8 cellular contexts compared by ENCODE assay signal in the genomic region with DNA sequence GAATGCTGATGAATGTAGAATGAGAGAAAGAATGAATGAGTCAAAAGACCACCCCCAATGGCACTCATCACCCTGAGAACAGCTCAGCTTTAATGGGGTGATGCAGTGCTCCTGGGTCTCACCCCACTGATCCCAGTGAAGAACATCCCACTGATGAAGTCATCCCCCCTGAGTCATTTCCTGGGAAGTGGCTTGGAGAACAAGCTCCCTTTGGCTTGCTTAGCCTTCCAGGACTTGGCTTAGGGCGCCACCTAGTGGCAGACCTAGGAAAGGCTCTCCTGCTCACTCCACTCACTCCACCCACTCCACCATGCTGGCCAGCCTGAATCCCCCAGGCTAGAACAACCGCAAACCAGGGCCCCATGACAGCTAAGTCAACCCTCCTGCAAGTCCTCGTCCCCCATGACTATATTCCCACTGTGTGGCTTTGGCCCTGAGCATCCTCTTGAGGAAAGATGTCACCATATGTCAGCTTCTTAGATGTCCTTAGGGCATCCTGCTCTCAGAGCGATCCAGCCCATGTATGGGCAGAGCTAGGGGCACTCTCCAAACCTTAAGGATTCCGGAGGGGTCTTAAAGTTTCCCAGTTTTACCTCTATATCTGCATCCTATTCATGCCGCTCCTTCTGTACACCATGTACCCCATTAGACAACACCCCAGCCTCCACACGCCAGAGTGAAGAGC. TPM values are rescaled to one million over a fixed set of nuclear protein-coding genes. Genes with fewer than 3 reads are reported as not detected.
A peak's percentile ranks its signal among the peaks of the same experiment; 100 is the strongest.
DNase-seq lines count a peak whose midpoint lies in the region; ATAC-seq and TF ChIP-seq lines count a peak whose summit lies in the region.

No MANE protein-coding gene starts in this region.

- ATAC-seq in activated CD8-positive, alpha-beta memory T cell treated with anti-CD3 and anti-CD28 coated beads, Interleukin-2, amount 10 ng/mL, durations not matched to agents 7 days and 5 days = peak; percentile 47
- ATAC-seq in mucosa of descending colon = peak; percentile 94
- no peak for ATAC-seq in GM21526 (IDR thresholded peaks at IDR 0.05; ENCODE audit: low FRiP score, unreplicated experiment)

- H3K27me3 Mint-ChIP-seq in activated CD8-positive, alpha-beta memory T cell treated with anti-CD3 and anti-CD28 coated beads, Interleukin-2, amount 10 ng/mL, durations not matched to agents 7 days and 5 days = no peaks in the 10 kb centered on the region

- H3K9ac ChIP-seq in NT2/D1 (ENCODE audit: insufficient read length, low read depth) = no peak overlapping the region

- H3K4me1 ChIP-seq in NT2/D1 (ENCODE audit: insufficient read depth, insufficient read length) (no peaks in the 10 kb centered on the region), mucosa of descending colon (ENCODE audit: low read depth) (no peaks in the 10 kb centered on the region)

- peak overlapping the region; percentile 68 for H3K27ac Mint-ChIP-seq in activated CD8-positive, alpha-beta memory T cell treated with anti-CD3 and anti-CD28 coated beads, Interleukin-2, amount 10 ng/mL, durations not matched to agents 7 days and 5 days

- no peaks in the 10 kb centered on the region for H3K9me3 Mint-ChIP-seq in activated CD8-positive, alpha-beta memory T cell treated with anti-CD3 and anti-CD28 coated beads, Interleukin-2, amount 10 ng/mL, durations not matched to agents 7 days and 5 days (ENCODE audit: low read depth)

- H3K4me3 Mint-ChIP-seq in activated CD8-positive, alpha-beta memory T cell treated with anti-CD3 and anti-CD28 coated beads, Interleukin-2, amount 10 ng/mL, durations not matched to agents 7 days and 5 days = no peak overlapping the region

- no peaks in the 10 kb centered on the region for H3K36me3 ChIP-seq in NT2/D1 (ENCODE audit: insufficient read depth, insufficient read length, low read length)
- no peaks in the 10 kb centered on the region for H3K36me3 ChIP-seq in mucosa of descending colon (ENCODE audit: low read depth)

- H3K4me1 Mint-ChIP-seq in activated CD8-positive, alpha-beta memory T cell treated with anti-CD3 and anti-CD28 coated beads, Interleukin-2, amount 10 ng/mL, durations not matched to agents 7 days and 5 days = peaks cover 85% of the 10 kb centered on the region

- peaks cover 9% of the 10 kb centered on the region for H3K36me3 Mint-ChIP-seq in activated CD8-positive, alpha-beta memory T cell treated with anti-CD3 and anti-CD28 coated beads, Interleukin-2, amount 10 ng/mL, durations not matched to agents 7 days and 5 days

- intact Hi-C loops in mucosa of descending colon (cut with DNase I, micrococcal nuclease) = loop anchor here (2.0 to 5.0 kb wide), 2 partner anchors 104 to 105 kb away; no protein-coding TSS in a partner anchor

- H3K4me3 ChIP-seq in NT2/D1 (ENCODE audit: insufficient read length, low read depth) (no peak overlapping the region), mucosa of descending colon (no peak overlapping the region)

- DNase-seq in GM04504 (ENCODE audit: low read depth) = peak; percentile 78
- DNase-seq in HuH-7.5 (ENCODE audit: low spot score) = peak; percentile 57
- DNase-seq in NT2/D1 (ENCODE audit: low read depth, low spot score) = peak; percentile 72
- DNase-seq in activated CD8-positive, alpha-beta memory T cell treated with anti-CD3 and anti-CD28 coated beads, Interleukin-2, amount 10 ng/mL, durations not matched to agents 7 days and 5 days = peak; percentile 89
- DNase-seq in epidermal melanocyte (ENCODE audit: insufficient read length, low spot score) = peak; percentile 84
- peak; percentile 85 to 92 (median 90) for DNase-seq in mucosa of descending colon
- DNase-seq in stimulated activated CD8-positive, alpha-beta memory T cell treated with anti-CD3 and anti-CD28 coated beads, Interleukin-4, amount 100 ng/mL, for 48 hours = peak; percentile 96

- no peaks in the 10 kb centered on the region for H3K27me3 ChIP-seq in NT2/D1 (ENCODE audit: insufficient read depth, insufficient read length)

- CTCF ChIA-PET in activated CD8-positive, alpha-beta memory T cell treated with anti-CD3 and anti-CD28 coated beads, Interleukin-2, amount 10 ng/mL, durations not matched to agents 7 days and 5 days (lab: Charles Lee) = interaction anchor here (0.6 to 15.1 kb wide), 53 partner anchors 8 to 521 kb away, joined by 3 to 459 read pairs (median 6); partner anchors contain the start of genes FXYD2, IL10RA, TMPRSS13 and TMPRSS4

- H3K9me3 ChIP-seq in NT2/D1 (ENCODE audit: insufficient read depth, low read length) (peaks cover 6% of the 10 kb centered on the region; the same call in 1 of the 2 replicates), mucosa of descending colon (no peaks in the 10 kb centered on the region)

- peak; percentile 80 for TF ChIP-seq CTCF in mucosa of descending colon (IDR thresholded peaks at IDR 0.05)

RNA-seq across cellular contexts. Expression of gene TMPRSS13, which starts 17.8 kb away (rescaled TPM):
- total RNA-seq in activated CD8-positive, alpha-beta memory T cell treated with anti-CD3 and anti-CD28 coated beads, Interleukin-2, amount 10 ng/mL, durations not matched to agents 7 days and 5 days = 1 to 10 TPM; 1.7 to 2.0 TPM
- total RNA-seq in mucosa of descending colon = 1 to 10 TPM in 1 of 3 donors, under 1 TPM in 2; 0.32 to 1.9 (median 0.72) TPM

RNA-seq across cellular contexts. Expression of gene IL10RA, which starts 39.2 kb away (rescaled TPM):
- 100 to 1,000 TPM; 247 to 260 TPM for total RNA-seq in activated CD8-positive, alpha-beta memory T cell treated with anti-CD3 and anti-CD28 coated beads, Interleukin-2, amount 10 ng/mL, durations not matched to agents 7 days and 5 days
- total RNA-seq in mucosa of descending colon = 10 to 100 TPM in 2 of 3 donors, 1 to 10 TPM in 1; 9.3 to 25.9 (median 12.5) TPM

Comparison
In these comparisons a context has a peak if more than half of its experiments do, and no peak if none do; other contexts are left out.
1. RNA of gene IL10RA, which starts 39.2 kb away (total RNA-seq): 247 to 260 TPM in activated CD8-positive, alpha-beta memory T cell treated with anti-CD3 and anti-CD28 coated beads, Interleukin-2, amount 10 ng/mL, durations not matched to agents 7 days and 5 days; 9.3 to 25.9 TPM in mucosa of descending colon; every median in the first group is over 4 times any median in the second.
2. Peak in every context shown above with its lines, with median percentiles within 50 percentile points of each other: DNase-seq.